15 cellular contexts compared by ENCODE assay signal in genomic region chrX:22365460-22365859, GRCh38.
A peak's percentile ranks its signal among the peaks of the same experiment; 100 is the strongest.
DNase-seq lines count a peak whose midpoint lies in the region; TF ChIP-seq lines count a peak whose summit lies in the region.
"Had no signal": no experiment of that assay in that cellular context is flagged by ENCODE, and none has a peak within 500 bp of the region (broad histone marks: within the 10 kb centered on the region; RNA-seq: fewer than 3 reads in every experiment).

No MANE protein-coding gene starts in this region.

- no peaks in the 10 kb centered on the region for H3K9me3 Mint-ChIP-seq in activated naive CD4-positive, alpha-beta T cell treated with anti-CD3 and anti-CD28 coated beads, Interleukin-2, amount 10 ng/mL, durations not matched to agents 7 days and 5 days
- H3K9me3 Mint-ChIP-seq: activated B cell treated with CpG ODN at 0.5 μM for 24 hours had no signal

- H3K4me1 ChIP-seq in mammary epithelial cell (ENCODE audit: insufficient read depth, low read length): peaks cover 10% of the 10 kb centered on the region
- no peaks in the 10 kb centered on the region for H3K4me1 ChIP-seq in tibial artery
- H3K4me1 ChIP-seq: BE2C, pancreas, vagina had no signal

- intact Hi-C loops in mammary epithelial cell (cut with micrococcal nuclease): loop anchor here (2.0 to 10.0 kb wide), 2 partner anchors 119 to 159 kb away; no protein-coding TSS in a partner anchor
- intact Hi-C loops in tibial artery (cut with DNase I; ENCODE audit: low total_unique reads): no loop called here

- H3K4me3 ChIP-seq in AG09309 (ENCODE audit: control insufficient read depth, low read depth, low read length) (no peak overlapping the region), mammary epithelial cell (replicated peaks in 1 of 3; ENCODE audit: insufficient read depth in 1 of 3, low read depth in 2 of 3, low read length in 3 of 3) (no peak overlapping the region), tibial artery (no peak overlapping the region)
- H3K4me3 ChIP-seq: pancreas, SK-N-MC, vagina had no signal

- H3K27ac Mint-ChIP-seq in activated naive CD4-positive, alpha-beta T cell treated with anti-CD3 and anti-CD28 coated beads, Interleukin-2, amount 10 ng/mL, durations not matched to agents 7 days and 5 days: no peak overlapping the region
- H3K27ac Mint-ChIP-seq: activated B cell treated with CpG ODN at 0.5 μM for 24 hours; effector memory CD8-positive, alpha-beta T cell had no signal

- no peaks in the 10 kb centered on the region for H3K27me3 Mint-ChIP-seq in activated naive CD4-positive, alpha-beta T cell treated with anti-CD3 and anti-CD28 coated beads, Interleukin-2, amount 10 ng/mL, durations not matched to agents 7 days and 5 days
- H3K27me3 Mint-ChIP-seq: activated B cell treated with CpG ODN at 0.5 μM for 24 hours; effector memory CD8-positive, alpha-beta T cell had no signal

- H4K20me1 ChIP-seq in mammary epithelial cell (ENCODE audit: insufficient read depth, low read length): no peaks in the 10 kb centered on the region

- no peaks in the 10 kb centered on the region for H3K36me3 ChIP-seq in mammary epithelial cell (ENCODE audit: insufficient read depth, low read length)
- no peaks in the 10 kb centered on the region for H3K36me3 ChIP-seq in tibial artery
- H3K36me3 ChIP-seq: BE2C, pancreas, vagina had no signal

- no peak overlapping the region for H3K9ac ChIP-seq in mammary epithelial cell (ENCODE audit: insufficient read depth, low read length)

- H2AFZ ChIP-seq in mammary epithelial cell (ENCODE audit: low read depth, low read length): no peak overlapping the region

- CTCF ChIA-PET in mammary epithelial cell (lab: Charles Lee; ENCODE audit: low non-redundant PET): interaction anchor here (0.6 kb wide), 1 partner anchor 236 kb away, joined by 3 read pairs; no protein-coding TSS in a partner anchor
- CTCF ChIA-PET in activated naive CD4-positive, alpha-beta T cell treated with anti-CD3 and anti-CD28 coated beads, Interleukin-2, amount 10 ng/mL, durations not matched to agents 7 days and 5 days (lab: Charles Lee): no interaction called here

- no peaks in the 10 kb centered on the region for H3K27me3 ChIP-seq in mammary epithelial cell (ENCODE audit: insufficient read depth, low read length)
- H3K27me3 ChIP-seq in tibial artery: no peaks in the 10 kb centered on the region
- H3K27me3 ChIP-seq: BE2C, vagina had no signal

- dilution Hi-C loops in mammary epithelial cell (cut with HindIII; ENCODE audit: low sequenced_read_pairs): no loop called here

- 5% methylated on average over 3 of the region's 3 CpGs for WGBS in mammary epithelial cell (ENCODE audit: low coverage, missing lambda C conversion rate)

- no peak for TF ChIP-seq CTCF in AG09309 (IDR thresholded peaks at IDR 0.05; ENCODE audit: control insufficient read depth, insufficient read depth, low read depth, low read length, missing control alignments)
- TF ChIP-seq CTCF in mammary epithelial cell (conservative IDR thresholded peaks at IDR 0.05 in 1 of 2, IDR thresholded peaks at IDR 0.05 in 1 of 2; ENCODE audit: extremely low read depth in 1 of 2, insufficient read depth in 1 of 2, low read depth in 1 of 2, low read length in 2 of 2): no peak
- no peak for TF ChIP-seq CTCF in tibial artery (IDR thresholded peaks at IDR 0.05)

- in situ Hi-C loops in mammary epithelial cell (cut with MboI; ENCODE audit: low sequenced_read_pairs in 2 of 2): no loop called here

- H3K4me1 Mint-ChIP-seq in activated naive CD4-positive, alpha-beta T cell treated with anti-CD3 and anti-CD28 coated beads, Interleukin-2, amount 10 ng/mL, durations not matched to agents 7 days and 5 days: no peaks in the 10 kb centered on the region
- H3K4me1 Mint-ChIP-seq: activated B cell treated with CpG ODN at 0.5 μM for 24 hours had no signal

- no peak overlapping the region for H3K4me2 ChIP-seq in mammary epithelial cell (ENCODE audit: insufficient read depth, low read depth, low read length)

- BruUV-seq in mammary epithelial cell (replicated peaks; lab: Mats Ljungman, UMichigan): no TSS peak

- H3K4me3 Mint-ChIP-seq in activated naive CD4-positive, alpha-beta T cell treated with anti-CD3 and anti-CD28 coated beads, Interleukin-2, amount 10 ng/mL, durations not matched to agents 7 days and 5 days: no peak overlapping the region
- H3K4me3 Mint-ChIP-seq: activated B cell treated with CpG ODN at 0.5 μM for 24 hours; effector memory CD8-positive, alpha-beta T cell had no signal

- H3K79me2 ChIP-seq in mammary epithelial cell (ENCODE audit: insufficient read depth, low read length): no peaks in the 10 kb centered on the region

- H3K9me3 ChIP-seq in mammary epithelial cell (replicated peaks; ENCODE audit: insufficient read depth, low read length): no peaks in the 10 kb centered on the region
- H3K9me3 ChIP-seq in tibial artery: no peaks in the 10 kb centered on the region
- H3K9me3 ChIP-seq: BE2C, pancreas, vagina had no signal

- peak; percentile 47 for DNase-seq in AG09309 (ENCODE audit: low read depth)
- peak; percentile 9 for DNase-seq in LoVo (ENCODE audit: low spot score)
- peak; percentile 95 for DNase-seq in mammary epithelial cell
- peak; percentile 80 for DNase-seq in iris pigment epithelial cell (ENCODE audit: low read depth)
- no peak for DNase-seq in tibial artery
- DNase-seq in activated naive CD4-positive, alpha-beta T cell treated with anti-CD3 and anti-CD28 coated beads, Interleukin-2, amount 10 ng/mL, durations not matched to agents 7 days and 5 days: no peak
- no peak for DNase-seq in islet precursor cell
- no peak for DNase-seq in mucosa of gallbladder (ENCODE audit: low spot score)
- DNase-seq: activated B cell treated with CpG ODN at 0.5 μM for 24 hours; activated T-cell treated with anti-CD3 and anti-CD28 coated beads for 4 hours; BE2C; effector memory CD8-positive, alpha-beta T cell; pancreas had no signal

- H3K36me3 Mint-ChIP-seq in activated naive CD4-positive, alpha-beta T cell treated with anti-CD3 and anti-CD28 coated beads, Interleukin-2, amount 10 ng/mL, durations not matched to agents 7 days and 5 days: no peaks in the 10 kb centered on the region

- H3K27ac ChIP-seq in mammary epithelial cell (ENCODE audit: insufficient read depth, low read depth, low read length) (peak overlapping the region; percentile 61), tibial artery (no peak overlapping the region)
- H3K27ac ChIP-seq: pancreas, SK-N-MC, vagina had no signal

Comparison
In these comparisons a context has a peak if more than half of its experiments do, and no peak if none do; other contexts are left out.
1. DNase-seq: peak in AG09309 (single experiment), LoVo (single experiment), mammary epithelial cell (single experiment) and iris pigment epithelial cell (single experiment); none in tibial artery (0 of 2), activated naive CD4-positive, alpha-beta T cell treated with anti-CD3 and anti-CD28 coated beads, Interleukin-2, amount 10 ng/mL, durations not matched to agents 7 days and 5 days (single experiment), islet precursor cell (single experiment) and mucosa of gallbladder (single experiment).